Comparison of ENCODE assay signal across 21 cellular contexts in genomic region chr1:87958201-87958600, GRCh38.
DNase-seq lines count a peak whose midpoint lies in the region; ATAC-seq and TF ChIP-seq lines count a peak whose summit lies in the region.
"Had no signal": no experiment of that assay in that cellular context is flagged by ENCODE, and none has a peak within 500 bp of the region (broad histone marks: within the 10 kb centered on the region; RNA-seq: fewer than 3 reads in every experiment).

No MANE protein-coding gene starts in this region.

- H3K9me3 Mint-ChIP-seq in activated T-cell treated with anti-CD3 and anti-CD28 coated beads, Interleukin-2, amount 50 U/mL, for 72 hours: no peaks in the 10 kb centered on the region
- H3K9me3 Mint-ChIP-seq in natural killer cell: no peaks in the 10 kb centered on the region

- no peak for TF ChIP-seq POLR2A in thyroid gland (IDR thresholded peaks at IDR 0.05)

- peaks cover 5% of the 10 kb centered on the region for H3K4me1 Mint-ChIP-seq in activated T-cell treated with anti-CD3 and anti-CD28 coated beads, Interleukin-2, amount 50 U/mL, for 72 hours (ENCODE audit: low read depth)
- H3K4me1 Mint-ChIP-seq in natural killer cell: peaks cover 0 to 6% of the 10 kb centered on the region in 2 donors
- H3K4me1 Mint-ChIP-seq: CD4-positive, CD25-positive, alpha-beta regulatory T cell had no signal

- H3K27ac ChIP-seq in thyroid gland: peak overlapping the region; percentile 68 to 69 (median 69)
- H3K27ac ChIP-seq: A549, SJSA1 had no signal

- intact Hi-C loops in thyroid gland (cut with DNase I) (loop anchor here (10.0 kb wide), 2 partner anchors 623 to 663 kb away; no protein-coding TSS in a partner anchor), natural killer cell (cut with micrococcal nuclease) (no loop called here)

- H3K4me3 ChIP-seq in choroid plexus epithelial cell (ENCODE audit: low read depth, low read length) (no peak overlapping the region), thyroid gland (replicated peaks in 1 of 3) (no peak overlapping the region)
- H3K4me3 ChIP-seq: A549, HAP-1, SJSA1 had no signal

- TF ChIP-seq CTCF in choroid plexus epithelial cell (conservative IDR thresholded peaks at IDR 0.05; ENCODE audit: low read depth, low read length): no peak
- TF ChIP-seq CTCF in thyroid gland (IDR thresholded peaks at IDR 0.05): no peak
- TF ChIP-seq CTCF in GM10248 (IDR thresholded peaks at IDR 0.05; ENCODE audit: control extremely low read depth, extremely low read depth, low read depth, missing control alignments): no peak
- TF ChIP-seq CTCF in natural killer cell (IDR thresholded peaks at IDR 0.05): no peak

- WGBS in thyroid gland, 2 donors: 90% methylated on average over 4 of the region's 4 CpGs

- no peak overlapping the region for H3K4me3 Mint-ChIP-seq in activated T-cell treated with anti-CD3 and anti-CD28 coated beads, Interleukin-2, amount 50 U/mL, for 72 hours
- H3K4me3 Mint-ChIP-seq in natural killer cell: no peak overlapping the region
- H3K4me3 Mint-ChIP-seq: CD4-positive, CD25-positive, alpha-beta regulatory T cell had no signal

- peaks cover 27 to 35% of the 10 kb centered on the region in 2 donors for H3K4me1 ChIP-seq in thyroid gland
- H3K4me1 ChIP-seq: HAP-1 had no signal

- H3K36me3 Mint-ChIP-seq in activated T-cell treated with anti-CD3 and anti-CD28 coated beads, Interleukin-2, amount 50 U/mL, for 72 hours (ENCODE audit: insufficient read depth in 2 of 2): no peaks in the 10 kb centered on the region
- no peaks in the 10 kb centered on the region for H3K36me3 Mint-ChIP-seq in natural killer cell
- H3K36me3 Mint-ChIP-seq: CD4-positive, CD25-positive, alpha-beta regulatory T cell had no signal

- H3K27me3 ChIP-seq in thyroid gland: no peaks in the 10 kb centered on the region
- H3K27me3 ChIP-seq: SJSA1 had no signal

- no peaks in the 10 kb centered on the region for H3K36me3 ChIP-seq in thyroid gland
- H3K36me3 ChIP-seq: HAP-1, SJSA1 had no signal

- POLR2A ChIA-PET in GM10248 (lab: Yijun Ruan, JAX): no interaction called here

- H3K27me3 Mint-ChIP-seq in activated T-cell treated with anti-CD3 and anti-CD28 coated beads, Interleukin-2, amount 50 U/mL, for 72 hours (ENCODE audit: low read depth): peaks cover 23% of the 10 kb centered on the region
- H3K27me3 Mint-ChIP-seq in natural killer cell (ENCODE audit: low read depth in 2 of 2): peaks cover 10% of the 10 kb centered on the region in 2 donors
- H3K27me3 Mint-ChIP-seq: CD4-positive, CD25-positive, alpha-beta regulatory T cell had no signal

- H3K27ac Mint-ChIP-seq in activated T-cell treated with anti-CD3 and anti-CD28 coated beads, Interleukin-2, amount 50 U/mL, for 72 hours: no peak overlapping the region
- H3K27ac Mint-ChIP-seq in natural killer cell: no peak overlapping the region
- H3K27ac Mint-ChIP-seq: CD4-positive, CD25-positive, alpha-beta regulatory T cell had no signal

- CTCF ChIA-PET in GM10248 (lab: Yijun Ruan, JAX): interaction anchor here (1.2 to 2.7 kb wide), 2 partner anchors 9 to 666 kb away, joined by 4 to 7 read pairs; no protein-coding TSS in a partner anchor

- H3K9me3 ChIP-seq in thyroid gland: no peaks in the 10 kb centered on the region
- H3K9me3 ChIP-seq: HAP-1, SJSA1 had no signal

- no peak for ATAC-seq in activated T-cell treated with anti-CD3 and anti-CD28 coated beads, Interleukin-2, amount 50 U/mL, for 72 hours (replicated peaks in 1 of 2)
- no peak for ATAC-seq in natural killer cell
- ATAC-seq: A549 had no signal

- DNase-seq in NCI-H446 treated with DMSO at 0.1 percent for 48 hours (lab: John Stamatoyannopoulos, UW) (peak; percentile 65), choroid plexus epithelial cell (ENCODE audit: low read depth) (peak; percentile 7), occipital lobe (lab: John Stamatoyannopoulos, UW) (peak; percentile 48), thyroid gland (no peak), GM10248 (ENCODE audit: extremely low spot score) (no peak), globus pallidus (ENCODE audit: low spot score) (no peak), natural killer cell (no peak)
- DNase-seq in activated T-cell treated with anti-CD3 and anti-CD28 coated beads, Interleukin-2, amount 50 U/mL, for 72 hours: no peak
- DNase-seq: CD4-positive, CD25-positive, alpha-beta regulatory T cell; EL; KG1; NCI-H1092; NCI-H1436 treated with DMSO at 0.1 percent for 48 hours; NCI-H1930; NCI-H2227 treated with DMSO at 0.1 percent for 48 hours; NCI-H510A treated with DMSO at 0.1 percent for 48 hours; NCI-H774; OCI-M1 had no signal

Comparison
In these comparisons a context has a peak if more than half of its experiments do, and no peak if none do; other contexts are left out.
1. DNase-seq: peak in NCI-H446 treated with DMSO at 0.1 percent for 48 hours (single experiment), choroid plexus epithelial cell (single experiment) and occipital lobe (single experiment); none in thyroid gland (0 of 2), GM10248 (single experiment), globus pallidus (single experiment), activated T-cell treated with anti-CD3 and anti-CD28 coated beads, Interleukin-2, amount 50 U/mL, for 72 hours (0 of 2) and natural killer cell (single experiment).